ENCODE assay signal across 8 cellular contexts in the genomic region with DNA sequence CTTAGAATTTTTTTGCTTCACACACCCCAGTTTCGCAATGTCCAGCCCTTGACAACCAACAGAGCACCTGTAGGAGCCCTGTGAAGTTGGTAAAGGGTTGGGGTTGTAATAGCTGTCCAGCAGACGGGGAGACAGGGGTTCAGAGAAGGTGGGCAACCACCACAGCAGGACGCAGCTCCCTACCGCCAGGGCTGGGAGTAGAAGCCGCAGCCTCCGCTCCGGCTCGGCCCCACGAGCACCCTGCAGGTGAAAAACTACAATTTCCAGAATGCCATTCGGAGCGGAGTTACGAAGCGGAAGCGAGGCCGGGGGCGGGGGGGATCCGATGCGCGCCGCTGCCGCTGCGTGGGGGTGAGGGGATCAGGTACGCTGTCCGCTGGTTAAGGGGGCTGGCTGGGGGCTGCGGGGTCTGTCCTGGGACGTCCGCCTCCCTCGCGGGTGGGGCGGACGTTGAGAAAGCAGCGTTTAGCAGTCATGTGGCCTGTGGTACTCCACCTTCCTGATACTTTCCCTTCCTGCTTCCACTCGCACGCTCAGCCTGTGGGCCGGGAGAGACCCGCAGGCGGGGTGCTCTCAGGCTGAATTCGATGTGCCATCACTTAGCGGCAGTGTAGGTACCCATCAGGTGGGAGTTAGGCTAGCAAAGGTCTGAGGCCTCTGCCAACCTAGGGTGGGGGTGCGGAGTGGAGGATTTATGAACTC. TPM values are rescaled to one million over a fixed set of nuclear protein-coding genes. Genes with fewer than 3 reads are reported as not detected.
DNase-seq lines count a peak whose midpoint lies in the region; ATAC-seq and TF ChIP-seq lines count a peak whose summit lies in the region.

A gene with protein sequence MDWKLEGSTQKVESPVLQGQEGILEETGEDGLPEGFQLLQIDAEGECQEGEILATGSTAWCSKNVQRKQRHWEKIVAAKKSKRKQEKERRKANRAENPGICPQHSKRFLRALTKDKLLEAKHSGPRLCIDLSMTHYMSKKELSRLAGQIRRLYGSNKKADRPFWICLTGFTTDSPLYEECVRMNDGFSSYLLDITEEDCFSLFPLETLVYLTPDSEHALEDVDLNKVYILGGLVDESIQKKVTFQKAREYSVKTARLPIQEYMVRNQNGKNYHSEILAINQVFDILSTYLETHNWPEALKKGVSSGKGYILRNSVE (plus strand): TSS at position 317 of the 702 bp plus-strand sequence. CDS start 8,127 bp downstream, outside the sequence.

- H3K9ac ChIP-seq in neuronal stem cell (ENCODE audit: low read depth, low read length, poor library complexity), result peak within 1 kb of the TSS; percentile 90
- H3K9ac ChIP-seq in subcutaneous abdominal adipose tissue (ENCODE audit: low read length in 5 of 5), result peak within 1 kb of the TSS; percentile 83 to 99 (median 92)

- no peak for TF ChIP-seq EP300 in gastroesophageal sphincter (IDR thresholded peaks at IDR 0.05)

- peak within 1 kb of the TSS; percentile 56 to 85 (median 84) for H3K27ac ChIP-seq in gastroesophageal sphincter
- H3K27ac ChIP-seq in neuronal stem cell (replicated peaks; ENCODE audit: low read length), result no peak within 1 kb of the TSS
- H3K27ac ChIP-seq in subcutaneous abdominal adipose tissue (ENCODE audit: low read depth, low read length), result peak within 1 kb of the TSS; percentile 66

- H3K4me1 ChIP-seq in gastroesophageal sphincter (peaks cover 0 to 21% (median 0%) of the 10 kb centered on the region in 3 donors), neuronal stem cell (ENCODE audit: control insufficient read depth in 2 of 2, insufficient read depth in 1 of 2, low read depth in 1 of 2, low read length in 2 of 2) (peaks cover 2 to 4% of the 10 kb centered on the region in 2 donors), subcutaneous abdominal adipose tissue (ENCODE audit: control insufficient read depth in 5 of 5, insufficient read depth in 5 of 5, low read length in 5 of 5) (peaks cover 2 to 15% (median 14%) of the 10 kb centered on the region in 5 donors)

- H3K9me3 ChIP-seq in gastroesophageal sphincter, result no peaks in the 10 kb centered on the region
- H3K9me3 ChIP-seq in neuronal stem cell (replicated peaks in 1 of 2; ENCODE audit: control insufficient read depth in 2 of 2, insufficient read depth in 1 of 2, low read depth in 1 of 2, low read length in 2 of 2), result no peaks in the 10 kb centered on the region
- no peaks in the 10 kb centered on the region for H3K9me3 ChIP-seq in subcutaneous abdominal adipose tissue (ENCODE audit: control insufficient read depth in 5 of 5, low read length in 5 of 5)

- WGBS in gastroesophageal sphincter (ENCODE audit: low coverage in 1 of 2), 2 donors, result 0% methylated on average over 2 to 14 of the region's 40 CpGs
- WGBS in neuronal stem cell (ENCODE audit: extremely low coverage in 2 of 2, insufficient read length in 2 of 2, insufficient replicate concordance in 1 of 2), 2 donors, result no CpG with 5 or more reads among the region's 40 CpGs

- H4K91ac ChIP-seq in neuronal stem cell (ENCODE audit: low read depth, low read length, poor library complexity), result no peak within 1 kb of the TSS

- H3K79me1 ChIP-seq in neuronal stem cell (ENCODE audit: low read depth, low read length), result no peaks in the 10 kb centered on the region

- DNase-seq in DMS114 treated with DMSO at 0.1 percent for 48 hours (lab: John Stamatoyannopoulos, UW; ENCODE audit: unreplicated experiment) (peak; percentile 36), KBM-7 (peak; percentile 77), SIG-M5 (lab: John Stamatoyannopoulos, UW) (peak; percentile 3), neuronal stem cell (ENCODE audit: low spot score) (peak; percentile 48)
- DNase-seq in activated naive CD4-positive, alpha-beta T cell (lab: John Stamatoyannopoulos, UW), result peak; percentile 28 to 61 (median 50)

- H3K23ac ChIP-seq in neuronal stem cell (ENCODE audit: low read depth, low read length, poor library complexity), result peak within 1 kb of the TSS; percentile 43

- H4K8ac ChIP-seq in neuronal stem cell (ENCODE audit: low read depth, low read length), result peak within 1 kb of the TSS; percentile 20

- no peak within 1 kb of the TSS for H2BK5ac ChIP-seq in neuronal stem cell (ENCODE audit: low read length)

- H2BK12ac ChIP-seq in neuronal stem cell (ENCODE audit: low read length), result no peak within 1 kb of the TSS

- TF ChIP-seq CTCF in gastroesophageal sphincter (IDR thresholded peaks at IDR 0.05), result peak in 2 of 4 experiments; percentile 10 to 27

- H3K36me3 ChIP-seq in gastroesophageal sphincter (no peaks in the 10 kb centered on the region), neuronal stem cell (replicated peaks in 1 of 2; ENCODE audit: control insufficient read depth in 2 of 2, insufficient read depth in 2 of 2, low read length in 2 of 2) (no peaks in the 10 kb centered on the region), subcutaneous abdominal adipose tissue (ENCODE audit: control insufficient read depth in 5 of 5, insufficient read depth in 5 of 5, low read length in 5 of 5) (peaks cover 0 to 4% (median 0%) of the 10 kb centered on the region in 5 donors)

- no peak within 1 kb of the TSS for H2BK15ac ChIP-seq in neuronal stem cell (ENCODE audit: low read length)

- in situ Hi-C loops in KBM-7 (cut with MboI; ENCODE audit: low pct_unique_long_range_greater_than_20kb, low sequenced_read_pairs), result no loop called here

- no peak within 1 kb of the TSS for H3K4ac ChIP-seq in neuronal stem cell (ENCODE audit: low read length)

- H3K4me3 ChIP-seq in gastroesophageal sphincter (peak within 1 kb of the TSS; percentile 72 to 96), neuronal stem cell (ENCODE audit: low read length in 2 of 2) (peak within 1 kb of the TSS; percentile 83 to 91), subcutaneous abdominal adipose tissue (ENCODE audit: low read depth in 1 of 5, low read length in 5 of 5) (peak within 1 kb of the TSS; percentile 85 to 98 (median 95))

- no peak within 1 kb of the TSS for H2AK5ac ChIP-seq in neuronal stem cell (ENCODE audit: low read depth, low read length)

- no peak within 1 kb of the TSS for H2BK120ac ChIP-seq in neuronal stem cell (ENCODE audit: low read depth, low read length)

- no peak within 1 kb of the TSS for H3K14ac ChIP-seq in neuronal stem cell (ENCODE audit: low read length)

- TF ChIP-seq POLR2A in gastroesophageal sphincter (IDR thresholded peaks at IDR 0.05), result peak in 1 of 2 donors; percentile 31

- H3K27me3 ChIP-seq in gastroesophageal sphincter, result no peaks in the 10 kb centered on the region
- H3K27me3 ChIP-seq in neuronal stem cell (ENCODE audit: control insufficient read depth in 3 of 3, insufficient read depth in 3 of 3, low read depth in 1 of 3, low read length in 3 of 3), result peaks cover 0 to 5% (median 0%) of the 10 kb centered on the region in 3 experiments
- H3K27me3 ChIP-seq in subcutaneous abdominal adipose tissue (ENCODE audit: control insufficient read depth in 5 of 5, insufficient read depth in 4 of 5, low read length in 5 of 5), result no peaks in the 10 kb centered on the region

- peak within 1 kb of the TSS; percentile 96 for H2AFZ ChIP-seq in neuronal stem cell (ENCODE audit: low read length)

- H3K18ac ChIP-seq in neuronal stem cell (ENCODE audit: low read length), result peak within 1 kb of the TSS; percentile 73

- peak within 1 kb of the TSS; percentile 87 for H3K4me2 ChIP-seq in neuronal stem cell (ENCODE audit: insufficient read depth, low read length, poor library complexity, severe bottlenecking)

- ATAC-seq in GM21526 (IDR thresholded peaks at IDR 0.05; ENCODE audit: low FRiP score, unreplicated experiment), result peak; percentile 86
- peak; percentile 92 for ATAC-seq in gastroesophageal sphincter

RNA-seq across cellular contexts. Expression of the gene that starts here (rescaled TPM):
- 1 to 10 TPM; 6.3 to 8.6 (median 7.2) TPM for total RNA-seq in gastroesophageal sphincter
- 8.3 TPM for polyA plus RNA-seq in neuronal stem cell (2013, experiment 1 of 2)
- 8.3 TPM for polyA plus RNA-seq in neuronal stem cell (2013, experiment 2 of 2)

Comparison
In these comparisons a context has a peak if more than half of its experiments do, and no peak if none do; other contexts are left out.
1. DNase-seq: peak in every context shown above with its lines; median percentile 77 in KBM-7; 50 in activated naive CD4-positive, alpha-beta T cell; 48 in neuronal stem cell; 36 in DMS114 treated with DMSO at 0.1 percent for 48 hours; 3 in SIG-M5.